ENCODE assay signal across 24 cellular contexts in the genomic region with DNA sequence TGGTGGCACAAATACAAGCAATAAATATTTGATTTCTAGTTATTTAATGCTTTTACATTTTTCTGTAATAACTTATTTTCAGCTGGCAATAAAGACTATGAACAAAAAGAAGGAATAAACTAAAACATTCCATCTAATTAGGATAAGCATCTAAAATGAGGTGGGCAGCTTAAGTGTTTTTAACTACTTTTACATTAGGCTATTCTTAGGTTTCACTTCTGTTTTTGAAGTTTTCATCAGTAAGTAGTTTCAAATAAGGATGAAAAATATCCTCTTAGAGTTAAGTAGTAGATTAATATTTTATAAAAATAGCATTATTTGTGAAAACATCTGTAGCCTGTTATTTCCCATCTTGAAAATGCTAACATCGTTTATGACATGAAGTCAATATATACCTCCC. TPM values are rescaled to one million over a fixed set of nuclear protein-coding genes. Genes with fewer than 3 reads are reported as not detected.
DNase-seq lines count a peak whose midpoint lies in the region; ATAC-seq, FAIRE-seq and TF ChIP-seq lines count a peak whose summit lies in the region.
"Had no signal": no experiment of that assay in that cellular context is flagged by ENCODE, and none has a peak within 500 bp of the region (broad histone marks: within the 10 kb centered on the region; RNA-seq: fewer than 3 reads in every experiment).

No MANE protein-coding gene starts in this region.

- no peak for DNase-seq in cardiac muscle cell (ENCODE audit: low read depth in 1 of 2, low spot score in 1 of 2)
- DNase-seq in cardiac septum (ENCODE audit: low spot score) = no peak
- no peak for DNase-seq in activated B cell treated with CpG ODN at 0.5 μM for 24 hours
- no peak for DNase-seq in thyroid gland
- no peak for DNase-seq in RKO (ENCODE audit: low spot score)
- DNase-seq in urothelium cell line (ENCODE audit: low spot score) = no peak
- DNase-seq: activated CD4-positive, CD25-positive, alpha-beta regulatory T cell treated with anti-CD3 and anti-CD28 coated beads, Interleukin-2, amount 50 U/mL, for 72 hours; adrenal gland; brain microvascular endothelial cell; Calu3; effector memory CD4-positive, alpha-beta T cell; erythroblast; foreskin fibroblast; mesenchymal stem cell; NCI-H1092; NCI-H1930; NCI-H526 treated with DMSO at 0.1 percent for 48 hours; occipital lobe; stimulated activated CD4-positive, alpha-beta T cell treated with anti-CD3 and anti-CD28 coated beads, Interleukin-1b, Interleukin-23, amount 100 ng/mL, for 48 hours; uterus had no signal

- no peak overlapping the region for H3K4me3 Mint-ChIP-seq in activated B cell treated with CpG ODN at 0.5 μM for 24 hours

- H3K36me3 ChIP-seq in cardiac muscle cell (peaks cover 36% of the 10 kb centered on the region), Loucy (ENCODE audit: insufficient read depth, low read length) (peaks cover 73% of the 10 kb centered on the region), thyroid gland (peaks cover 20 to 38% of the 10 kb centered on the region in 2 donors)
- H3K36me3 ChIP-seq: uterus had no signal

- H3K27me3 Mint-ChIP-seq in activated B cell treated with CpG ODN at 0.5 μM for 24 hours = no peaks in the 10 kb centered on the region

- peaks cover 40% of the 10 kb centered on the region for H3K36me3 Mint-ChIP-seq in activated B cell treated with CpG ODN at 0.5 μM for 24 hours (ENCODE audit: low read depth)

- H3K4me2 ChIP-seq in Loucy (ENCODE audit: low read depth, low read length, poor library complexity, severe bottlenecking) = peak overlapping the region; percentile 38

- FAIRE-seq in urothelium cell line (lab: Jason Lieb, UNC) = no peak
- FAIRE-seq: K562 had no signal

- H2AFZ ChIP-seq in Loucy (ENCODE audit: low read length) = no peak overlapping the region

- POLR2A ChIA-PET in activated B cell treated with CpG ODN at 0.5 μM for 24 hours (lab: Charles Lee) = interaction anchor here (0.6 to 2.6 kb wide), 2 partner anchors 13 to 16 kb away, joined by 3 to 23 read pairs; a partner anchor contains a TSS

- 71 to 76% methylated on average over 1 of the region's 1 CpG for WGBS in thyroid gland, 2 donors

- H3K27me3 ChIP-seq in cardiac muscle cell = no peaks in the 10 kb centered on the region
- H3K27me3 ChIP-seq in Loucy (ENCODE audit: insufficient read depth, low read length, poor library complexity, severe bottlenecking) = no peaks in the 10 kb centered on the region
- H3K27me3 ChIP-seq in thyroid gland = no peaks in the 10 kb centered on the region
- H3K27me3 ChIP-seq: adrenal gland, brain microvascular endothelial cell, uterus had no signal

- peaks cover 7% of the 10 kb centered on the region; the same call in 1 of the 2 replicates for H3F3A ChIP-seq in Loucy (ENCODE audit: low read depth)

- CTCF ChIA-PET in activated B cell treated with CpG ODN at 0.5 μM for 24 hours (lab: Charles Lee) = interaction anchor here (0.7 to 1.6 kb wide), 2 partner anchors 15 to 148 kb away, joined by 3 to 5 read pairs; a partner anchor contains a TSS

- H3K79me2 ChIP-seq in Loucy (ENCODE audit: insufficient read depth, low read length) = peaks cover 80% of the 10 kb centered on the region

- H3K27ac ChIP-seq in cardiac muscle cell = peak overlapping the region; percentile 7
- peak overlapping the region in 2 of 3 donors; percentile 3 to 40 for H3K27ac ChIP-seq in thyroid gland
- H3K27ac ChIP-seq: adrenal gland, brain microvascular endothelial cell, uterus had no signal

- H3K9me2 ChIP-seq in Loucy (replicated peaks; ENCODE audit: low read depth, low read length) = no peaks in the 10 kb centered on the region

- H3K4me3 ChIP-seq in cardiac muscle cell = no peak overlapping the region
- H3K4me3 ChIP-seq in Loucy (ENCODE audit: low read length, poor library complexity, severe bottlenecking) = no peak overlapping the region
- H3K4me3 ChIP-seq in thyroid gland (replicated peaks in 1 of 3) = no peak overlapping the region
- H3K4me3 ChIP-seq: adrenal gland, K562, skin epidermis, uterus had no signal

- TF ChIP-seq CTCF in cardiac muscle cell (IDR thresholded peaks at IDR 0.05; ENCODE audit: low read depth, low read length) (no peak), Loucy (conservative IDR thresholded peaks at IDR 0.05; ENCODE audit: low read length) (no peak), activated B cell treated with CpG ODN at 0.5 μM for 24 hours (IDR thresholded peaks at IDR 0.05) (no peak), thyroid gland (IDR thresholded peaks at IDR 0.05) (no peak)

- H3K9me3 Mint-ChIP-seq in activated B cell treated with CpG ODN at 0.5 μM for 24 hours = no peaks in the 10 kb centered on the region

- H3K4me1 ChIP-seq in cardiac muscle cell (ENCODE audit: low read depth) (no peaks in the 10 kb centered on the region), Loucy (ENCODE audit: insufficient read depth, low read length, poor library complexity, severe bottlenecking) (peaks cover 61% of the 10 kb centered on the region), thyroid gland (peaks cover 20 to 44% of the 10 kb centered on the region in 2 donors)
- H3K4me1 ChIP-seq: uterus had no signal

- ATAC-seq in activated B cell treated with CpG ODN at 0.5 μM for 24 hours (ENCODE audit: low read depth) (no peak), HG02885 (IDR thresholded peaks at IDR 0.05; ENCODE audit: poor library complexity, unreplicated experiment) (no peak)
- ATAC-seq: K562 had no signal

- H3K4me1 Mint-ChIP-seq in activated B cell treated with CpG ODN at 0.5 μM for 24 hours = peaks cover 46% of the 10 kb centered on the region

- peak overlapping the region; percentile 72 for H3K27ac Mint-ChIP-seq in activated B cell treated with CpG ODN at 0.5 μM for 24 hours

- H3K9me3 ChIP-seq in cardiac muscle cell (ENCODE audit: low read depth) (no peaks in the 10 kb centered on the region), Loucy (ENCODE audit: insufficient read depth, low read depth, low read length) (no peaks in the 10 kb centered on the region), thyroid gland (no peaks in the 10 kb centered on the region)
- H3K9me3 ChIP-seq: adrenal gland, uterus had no signal

- peak overlapping the region; percentile 37 for H3K9ac ChIP-seq in Loucy (ENCODE audit: low read depth, low read length, poor library complexity, severe bottlenecking)

- H4K20me1 ChIP-seq in Loucy (ENCODE audit: insufficient read depth, low read length, poor library complexity, severe bottlenecking) = peaks cover 35% of the 10 kb centered on the region

- TF ChIP-seq POLR2A in thyroid gland (IDR thresholded peaks at IDR 0.05) = no peak

- intact Hi-C loops in cardiac septum (cut with DNase I) = no loop called here
- intact Hi-C loops in activated B cell treated with CpG ODN at 0.5 μM for 24 hours (cut with micrococcal nuclease) = loop anchor here (2.0 kb wide), 1 partner anchor 16 kb away; a partner anchor contains a TSS
- intact Hi-C loops in thyroid gland (cut with DNase I) = no loop called here

RNA-seq across cellular contexts. Expression of a gene that starts 15.9 kb away (rescaled TPM):
- 36.9 and 51.1 TPM in 2 replicates for total RNA-seq in cardiac muscle cell
- polyA plus RNA-seq in cardiac muscle cell = 59.4 and 84.0 TPM in 2 replicates
- 94.0 TPM for total RNA-seq in cardiac septum
- 53.3 and 60.4 TPM in 2 replicates for total RNA-seq in activated B cell treated with CpG ODN at 0.5 μM for 24 hours
- 100 to 1,000 TPM; 194 to 238 (median 214) TPM for total RNA-seq in thyroid gland
